ENCODE assay signal across 8 cellular contexts in genomic region chr11:65479184-65480145, GRCh38. TPM values are rescaled to one million over a fixed set of nuclear protein-coding genes. Genes with fewer than 3 reads are reported as not detected.
DNase-seq lines count a peak whose midpoint lies in the region; ATAC-seq and TF ChIP-seq lines count a peak whose summit lies in the region.

No MANE protein-coding gene starts in this region.

- H3K27me3 ChIP-seq in Caco-2 (replicated peaks; ENCODE audit: control insufficient read depth, insufficient read depth, low read length) (no peaks in the 10 kb centered on the region), Loucy (ENCODE audit: insufficient read depth, low read length, poor library complexity, severe bottlenecking) (no peaks in the 10 kb centered on the region), brain microvascular endothelial cell (replicated peaks) (no peaks in the 10 kb centered on the region), layer of hippocampus (ENCODE audit: control insufficient read depth, insufficient read depth, low read length) (no peaks in the 10 kb centered on the region), stomach smooth muscle (ENCODE audit: control insufficient read depth in 1 of 2, insufficient read depth in 2 of 2, low read length in 2 of 2) (no peaks in the 10 kb centered on the region)

- H3K9me2 ChIP-seq in Loucy (replicated peaks; ENCODE audit: low read depth, low read length): no peaks in the 10 kb centered on the region

- no peaks in the 10 kb centered on the region for H3F3A ChIP-seq in Loucy (ENCODE audit: low read depth)

- H2AFZ ChIP-seq in Loucy (ENCODE audit: low read length): peak overlapping the region; percentile 27; the same call in 1 of the 2 replicates

- no peak overlapping the region for H3K4me3 Mint-ChIP-seq in Caco-2 (ENCODE audit: unreplicated experiment)

- H3K27ac Mint-ChIP-seq in Caco-2 (ENCODE audit: unreplicated experiment): peak overlapping the region; percentile 95

- POLR2A ChIA-PET in Caco-2 (lab: Charles Lee): interaction anchor here (0.5 to 5.9 kb wide), 10 partner anchors 10 to 124 kb away, joined by 3 to 213 read pairs (median 8); partner anchors contain the start of gene MALAT1

- H4K20me1 ChIP-seq in Loucy (ENCODE audit: insufficient read depth, low read length, poor library complexity, severe bottlenecking): no peaks in the 10 kb centered on the region

- H3K79me2 ChIP-seq in Loucy (ENCODE audit: insufficient read depth, low read length): peaks cover 33% of the 10 kb centered on the region

- H3K27me3 Mint-ChIP-seq in Caco-2 (ENCODE audit: insufficient read depth, unreplicated experiment): no peaks in the 10 kb centered on the region

- H3K4me2 ChIP-seq in Loucy (ENCODE audit: low read depth, low read length, poor library complexity, severe bottlenecking): no peak overlapping the region

- H3K36me3 Mint-ChIP-seq in Caco-2 (ENCODE audit: insufficient read depth, unreplicated experiment): peaks cover 12% of the 10 kb centered on the region

- in situ Hi-C loops in brain microvascular endothelial cell (cut with HindIII; ENCODE audit: low pct_ligation_motif_present, low sequenced_read_pairs): no loop called here

- CTCF ChIA-PET in Caco-2 (lab: Charles Lee): interaction anchor here (0.6 to 5.0 kb wide), 13 partner anchors 10 to 145 kb away, joined by 3 to 71 read pairs (median 6); partner anchors contain the start of gene MALAT1

- BruUV-seq in Caco-2 (replicated peaks; lab: Mats Ljungman, UMichigan): no TSS peak

- ATAC-seq in GM19452 (IDR thresholded peaks at IDR 0.05; ENCODE audit: unreplicated experiment): no peak

- peak; percentile 37 to 58 for TF ChIP-seq CTCF in Caco-2 (IDR thresholded peaks at IDR 0.05; ENCODE audit: insufficient read depth in 1 of 2, low read depth in 1 of 2, low read length in 1 of 2, severe bottlenecking in 1 of 2, unreplicated experiment in 1 of 2)
- peak; percentile 42 for TF ChIP-seq CTCF in Loucy (conservative IDR thresholded peaks at IDR 0.05; ENCODE audit: low read length)
- peak; percentile 72 for TF ChIP-seq CTCF in brain microvascular endothelial cell (IDR thresholded peaks at IDR 0.05; ENCODE audit: low read depth, low read length, missing control alignments)

- H3K4me1 Mint-ChIP-seq in Caco-2 (ENCODE audit: low read depth, unreplicated experiment): peaks cover 20% of the 10 kb centered on the region

- H3K9me3 ChIP-seq in Caco-2 (no peaks in the 10 kb centered on the region), Loucy (ENCODE audit: insufficient read depth, low read depth, low read length) (no peaks in the 10 kb centered on the region), stomach smooth muscle (ENCODE audit: control insufficient read depth in 2 of 2, low read length in 2 of 2) (no peaks in the 10 kb centered on the region)

- DNase-seq in Caco-2 (peak; percentile 65 to 68), brain microvascular endothelial cell (peak; percentile 85), NCI-H1930 (lab: John Stamatoyannopoulos, UW) (no peak), SKM-1 treated with dmso at 0.1 percent for 144 hours (lab: John Stamatoyannopoulos, UW; ENCODE audit: unreplicated experiment) (no peak)

- peaks cover 38% of the 10 kb centered on the region for H3K4me1 ChIP-seq in Caco-2
- H3K4me1 ChIP-seq in Loucy (ENCODE audit: insufficient read depth, low read length, poor library complexity, severe bottlenecking): peaks cover 9% of the 10 kb centered on the region
- peaks cover 46% of the 10 kb centered on the region for H3K4me1 ChIP-seq in stomach smooth muscle (ENCODE audit: control insufficient read depth, insufficient read depth, low read length)

- H3K9ac ChIP-seq in Loucy (ENCODE audit: low read depth, low read length, poor library complexity, severe bottlenecking) (no peak overlapping the region), stomach smooth muscle (ENCODE audit: low read length in 2 of 2) (peak overlapping the region; percentile 93 to 95)

- intact Hi-C loops in Caco-2 (cut with micrococcal nuclease; ENCODE audit: unreplicated experiment): no loop called here

- no peaks in the 10 kb centered on the region for H3K36me3 ChIP-seq in Caco-2 (ENCODE audit: control insufficient read depth, insufficient read depth, low read length)
- no peaks in the 10 kb centered on the region for H3K36me3 ChIP-seq in Loucy (ENCODE audit: insufficient read depth, low read length)
- H3K36me3 ChIP-seq in brain microvascular endothelial cell (replicated peaks): no peaks in the 10 kb centered on the region
- H3K36me3 ChIP-seq in stomach smooth muscle (ENCODE audit: control insufficient read depth in 2 of 2, insufficient read depth in 2 of 2, low read length in 2 of 2): no peaks in the 10 kb centered on the region

- H3K4me3 ChIP-seq in Caco-2 (ENCODE audit: low read depth, low read length) (no peak overlapping the region), Loucy (ENCODE audit: low read length, poor library complexity, severe bottlenecking) (no peak overlapping the region), brain microvascular endothelial cell (ENCODE audit: low read depth, low read length) (peak overlapping the region; percentile 12), stomach smooth muscle (ENCODE audit: low read length in 2 of 2) (peak overlapping the region; percentile 55 to 69)

- H3K27ac ChIP-seq in brain microvascular endothelial cell (peak overlapping the region; percentile 100), layer of hippocampus (ENCODE audit: low read depth, low read length) (peak overlapping the region; percentile 92), stomach smooth muscle (ENCODE audit: low read length) (peak overlapping the region; percentile 100)

- no peaks in the 10 kb centered on the region for H3K9me3 Mint-ChIP-seq in Caco-2 (ENCODE audit: unreplicated experiment)

RNA-seq across cellular contexts. Expression of gene MALAT1, which starts 19.4 kb away (rescaled TPM):
- 4,797 and 4,914 TPM in 2 replicates for total RNA-seq in Caco-2 (2022)

RNA-seq across cellular contexts. Expression of gene SCYL1, which starts 45.4 kb away (rescaled TPM):
- 123 and 124 TPM in 2 replicates for total RNA-seq in Caco-2 (2022)

RNA-seq across cellular contexts. Expression of gene NEAT1, which starts 56.9 kb away (rescaled TPM):
- 235 and 254 TPM in 2 replicates for total RNA-seq in Caco-2 (2022)

Comparison
In these comparisons a context has a peak if more than half of its experiments do, and no peak if none do; other contexts are left out.
1. DNase-seq: peak in Caco-2 (2 of 2) and brain microvascular endothelial cell (single experiment); none in NCI-H1930 (0 of 2) and SKM-1 treated with dmso at 0.1 percent for 144 hours (single experiment).
2. H3K4me3 ChIP-seq: peak in brain microvascular endothelial cell (single experiment) and stomach smooth muscle (2 of 2); none in Caco-2 (single experiment) and Loucy (single experiment).
3. Peak in every context shown above with its lines, with median percentiles within 50 percentile points of each other: CTCF ChIP-seq and H3K27ac ChIP-seq.